Comparison of ENCODE assay signal across 30 cellular contexts in genomic region chr6:106060167-106060566, GRCh38.
"Had no signal": no experiment of that assay in that cellular context is flagged by ENCODE, and none has a peak within 500 bp of the region (broad histone marks: within the 10 kb centered on the region; RNA-seq: fewer than 3 reads in every experiment).

No MANE protein-coding gene starts in this region.

- H3K4me3 Mint-ChIP-seq: activated B cell treated with CpG ODN at 0.5 μM for 24 hours; activated CD8-positive, alpha-beta T cell treated with anti-CD3 and anti-CD28 coated beads for 36 hours; activated naive CD8-positive, alpha-beta T cell; activated T-cell treated with anti-CD3 and anti-CD28 coated beads, Interleukin-2, amount 50 U/mL, for 4 hours; activated T-helper 17 cell treated with anti-CD3 and anti-CD28 coated beads, Interleukin-2, amount 50 U/mL, for 72 hours; central memory CD8-positive, alpha-beta T cell; dendritic cell treated with granulocyte-macrophage colony-stimulating factor and Interleukin-4, amounts not matched to agents 40 ng/mL and 50 ng/mL, for 4 days; endodermal cell had no signal

- H3K4me1 Mint-ChIP-seq: activated B cell treated with CpG ODN at 0.5 μM for 24 hours had no signal

- ATAC-seq: activated CD4-positive, CD25-positive, alpha-beta regulatory T cell treated with anti-CD3 and anti-CD28 coated beads, Interleukin-2, amount 50 U/mL, for 24 hours; activated CD8-positive, alpha-beta T cell treated with anti-CD3 and anti-CD28 coated beads for 36 hours; activated T-cell treated with anti-CD3 and anti-CD28 coated beads, Interleukin-2, amount 50 U/mL, for 4 hours; activated T-helper 17 cell treated with anti-CD3 and anti-CD28 coated beads, Interleukin-2, amount 50 U/mL, for 72 hours; esophagus mucosa; foreskin keratinocyte; gastrocnemius medialis; heart left ventricle had no signal

- DNase-seq: activated B cell treated with CpG ODN at 0.5 μM for 24 hours; activated CD4-positive, alpha-beta T cell treated with anti-CD3 and anti-CD28 coated beads for 48 hours; activated CD4-positive, alpha-beta T cell treated with anti-CD3 and anti-CD28 coated beads, Interleukin-2, amount 50 U/mL, for 1 hour; activated CD4-positive, alpha-beta T cell treated with anti-CD3 and anti-CD28 coated beads, Interleukin-2, amount 50 U/mL, for 48 hours; activated CD8-positive, alpha-beta memory T cell treated with anti-CD3 and anti-CD28 coated beads for 24 hours; activated CD8-positive, alpha-beta T cell treated with anti-CD3 and anti-CD28 coated beads for 36 hours; activated effector memory CD4-positive, alpha-beta T cell treated with Interleukin-2 at 50 U/mL for 16 hours; activated gamma-delta T cell treated with Interleukin-2 at 50 U/mL for 16 hours; activated naive CD4-positive, alpha-beta T cell treated with anti-CD3 and anti-CD28 coated beads, Interleukin-2, amount 50 U/mL, for 16 hours; activated naive CD4-positive, alpha-beta T cell treated with Interleukin-2 at 50 U/mL for 16 hours; activated T-cell treated with anti-CD3 and anti-CD28 coated beads, Interleukin-2, amount 50 U/mL, for 4 hours; amniotic stem cell; anterior cingulate cortex; brain microvascular endothelial cell; dorsolateral prefrontal cortex; effector memory CD4-positive, alpha-beta T cell; endodermal cell; foreskin keratinocyte; gastrocnemius medialis; glutamatergic neuron; heart left ventricle; T-helper 2 cell; WERI-Rb-1 had no signal

- H3K4me3 ChIP-seq: coronary artery, dorsolateral prefrontal cortex, gastrocnemius medialis, heart left ventricle had no signal

- H3K36me3 Mint-ChIP-seq: activated naive CD8-positive, alpha-beta T cell had no signal

- H3K27ac Mint-ChIP-seq: activated B cell treated with CpG ODN at 0.5 μM for 24 hours; activated CD8-positive, alpha-beta T cell treated with anti-CD3 and anti-CD28 coated beads for 36 hours; activated naive CD8-positive, alpha-beta T cell; activated T-helper 17 cell treated with anti-CD3 and anti-CD28 coated beads, Interleukin-2, amount 50 U/mL, for 72 hours; dendritic cell treated with granulocyte-macrophage colony-stimulating factor and Interleukin-4, amounts not matched to agents 40 ng/mL and 50 ng/mL, for 4 days; endodermal cell had no signal

- H3K4me1 ChIP-seq: gastrocnemius medialis had no signal

- H3K27me3 Mint-ChIP-seq: activated B cell treated with CpG ODN at 0.5 μM for 24 hours; activated naive CD8-positive, alpha-beta T cell; activated T-helper 17 cell treated with anti-CD3 and anti-CD28 coated beads, Interleukin-2, amount 50 U/mL, for 72 hours; central memory CD8-positive, alpha-beta T cell; dendritic cell treated with granulocyte-macrophage colony-stimulating factor and Interleukin-4, amounts not matched to agents 40 ng/mL and 50 ng/mL, for 4 days had no signal

- H3K36me3 ChIP-seq: brain microvascular endothelial cell, gastrocnemius medialis, heart left ventricle, WERI-Rb-1 had no signal

- H3K9me3 Mint-ChIP-seq: activated B cell treated with CpG ODN at 0.5 μM for 24 hours; activated CD8-positive, alpha-beta T cell treated with anti-CD3 and anti-CD28 coated beads for 36 hours; activated T-cell treated with anti-CD3 and anti-CD28 coated beads, Interleukin-2, amount 50 U/mL, for 4 hours; activated T-helper 17 cell treated with anti-CD3 and anti-CD28 coated beads, Interleukin-2, amount 50 U/mL, for 72 hours; central memory CD8-positive, alpha-beta T cell; dendritic cell treated with granulocyte-macrophage colony-stimulating factor and Interleukin-4, amounts not matched to agents 40 ng/mL and 50 ng/mL, for 4 days; endodermal cell had no signal

- H3K27me3 ChIP-seq: brain microvascular endothelial cell, foreskin keratinocyte, gastrocnemius medialis had no signal

- H3K27ac ChIP-seq: brain microvascular endothelial cell, coronary artery, dorsolateral prefrontal cortex, foreskin keratinocyte, gastrocnemius medialis, heart left ventricle, WERI-Rb-1 had no signal

- H3K9me3 ChIP-seq: gastrocnemius medialis, heart left ventricle had no signal
